ENCODE assay signal across 17 cellular contexts in the genomic region with DNA sequence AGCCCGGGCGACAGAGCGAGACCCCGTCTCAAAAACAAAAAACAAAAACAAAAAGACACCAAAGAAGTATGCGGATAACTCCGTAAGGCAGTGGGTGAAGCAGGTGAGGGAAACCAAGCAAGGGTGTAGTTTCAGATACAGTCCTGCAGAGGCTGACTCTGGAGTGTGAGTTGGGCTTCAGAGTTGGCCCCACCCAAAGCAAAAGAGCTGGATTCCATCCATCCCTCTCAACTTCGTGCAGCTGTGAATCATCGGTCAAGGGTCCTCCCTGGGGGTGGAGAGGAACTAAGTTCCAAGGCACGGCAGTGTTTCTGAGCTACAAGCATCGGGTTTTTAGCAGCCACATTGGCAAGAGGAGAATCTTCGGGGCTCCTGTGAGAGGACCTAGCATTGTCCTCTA. TPM values are rescaled to one million over a fixed set of nuclear protein-coding genes. Genes with fewer than 3 reads are reported as not detected.
DNase-seq lines count a peak whose midpoint lies in the region; ATAC-seq and TF ChIP-seq lines count a peak whose summit lies in the region.
"Had no signal": no experiment of that assay in that cellular context is flagged by ENCODE, and none has a peak within 500 bp of the region (broad histone marks: within the 10 kb centered on the region; RNA-seq: fewer than 3 reads in every experiment).

No MANE protein-coding gene starts in this region.

- no peak overlapping the region for H2AK5ac ChIP-seq in H9 (ENCODE audit: insufficient read length, low read length)

- H3K18ac ChIP-seq in H9 (ENCODE audit: insufficient read length, low read depth, low read length), result no peak overlapping the region

- H3K23me2 ChIP-seq in H9 (ENCODE audit: insufficient read length, low read depth, low read length, poor library complexity, severe bottlenecking), result no peaks in the 10 kb centered on the region

- no peaks in the 10 kb centered on the region for H3K4me1 ChIP-seq in H9 (ENCODE audit: insufficient read depth, low read length)
- peaks cover 27% of the 10 kb centered on the region for H3K4me1 ChIP-seq in adipocyte (ENCODE audit: control insufficient read depth, insufficient read depth, low read length)
- H3K4me1 ChIP-seq: gastroesophageal sphincter, right atrium auricular region had no signal

- H3K4me3 ChIP-seq in AG10803 (ENCODE audit: low read length) (no peak overlapping the region), adipocyte (ENCODE audit: low read length) (peak overlapping the region; percentile 51)
- H3K4me3 ChIP-seq: gastroesophageal sphincter, right atrium auricular region had no signal

- no peak overlapping the region for H2BK15ac ChIP-seq in H9 (ENCODE audit: low read depth, low read length)

- H4K8ac ChIP-seq in H9 (replicated peaks; ENCODE audit: insufficient read length, low read depth, low read length), result no peak overlapping the region

- no peak overlapping the region for H2BK20ac ChIP-seq in H9 (ENCODE audit: low read depth, low read length, poor library complexity, severe bottlenecking)

- no peaks in the 10 kb centered on the region for H3K27me3 ChIP-seq in H9 (ENCODE audit: insufficient read depth, low read length)
- no peaks in the 10 kb centered on the region for H3K27me3 ChIP-seq in adipocyte (replicated peaks; ENCODE audit: control insufficient read depth, insufficient read depth, low read length)
- H3K27me3 ChIP-seq: gastroesophageal sphincter, right atrium auricular region had no signal

- no peak overlapping the region for H2AFZ ChIP-seq in H9 (ENCODE audit: low read length)

- H2BK12ac ChIP-seq in H9 (ENCODE audit: insufficient read length, low read depth, low read length), result no peak overlapping the region

- H4K91ac ChIP-seq in H9 (ENCODE audit: insufficient read length, low read depth, low read length), result no peak overlapping the region

- no peak overlapping the region for H3K4me2 ChIP-seq in H9 (ENCODE audit: insufficient read depth, insufficient read length, low read length)

- no peak for ATAC-seq in activated T-helper 17 cell treated with anti-CD3 and anti-CD28 coated beads, Interleukin-2, amount 50 U/mL, for 72 hours (replicated peaks)
- ATAC-seq in HG02798 (IDR thresholded peaks at IDR 0.05; ENCODE audit: poor library complexity, unreplicated experiment), result no peak
- ATAC-seq: activated CD4-positive, alpha-beta T cell treated with anti-CD3 and anti-CD28 coated beads for 36 hours; activated T-cell treated with anti-CD3 and anti-CD28 coated beads, Interleukin-2, amount 50 U/mL, for 4 hours; gastroesophageal sphincter; naive thymus-derived CD4-positive, alpha-beta T cell had no signal

- H3K23ac ChIP-seq in H9 (ENCODE audit: insufficient read length, low read depth, low read length), result no peak overlapping the region

- no peak overlapping the region for H3K4ac ChIP-seq in H9 (ENCODE audit: low read depth, low read length)

- H3K4me3 Mint-ChIP-seq in H9, result no peak overlapping the region
- H3K4me3 Mint-ChIP-seq in activated T-helper 17 cell treated with anti-CD3 and anti-CD28 coated beads, Interleukin-2, amount 50 U/mL, for 72 hours, result no peak overlapping the region
- H3K4me3 Mint-ChIP-seq: activated CD4-positive, alpha-beta T cell treated with anti-CD3 and anti-CD28 coated beads for 36 hours; activated T-cell treated with anti-CD3 and anti-CD28 coated beads, Interleukin-2, amount 50 U/mL, for 4 hours; CD8-positive, alpha-beta memory T cell; naive thymus-derived CD4-positive, alpha-beta T cell had no signal

- DNase-seq in AG10803 (ENCODE audit: low read depth), result peak; percentile 17
- no peak for DNase-seq in H9
- no peak for DNase-seq in adipocyte (ENCODE audit: low read depth)
- peak; percentile 77 for DNase-seq in kidney tubule cell (ENCODE audit: low spot score)
- DNase-seq in C1 segment of cervical spinal cord (lab: John Stamatoyannopoulos, UW), result no peak
- no peak for DNase-seq in middle frontal gyrus (ENCODE audit: extremely low spot score, low spot score)
- DNase-seq: activated CD4-positive, alpha-beta T cell treated with anti-CD3 and anti-CD28 coated beads for 36 hours; activated T-cell treated with anti-CD3 and anti-CD28 coated beads, Interleukin-2, amount 50 U/mL, for 4 hours; CD8-positive, alpha-beta memory T cell; naive thymus-derived CD4-positive, alpha-beta T cell; stimulated activated CD4-positive, alpha-beta T cell treated with anti-CD3 and anti-CD28 coated beads, Interleukin-4, amount 100 ng/mL, for 1 hour; stimulated activated naive CD4-positive, alpha-beta T cell had no signal

- peaks cover 4% of the 10 kb centered on the region; the same call in 1 of the 2 replicates for H3K27me3 Mint-ChIP-seq in H9 (ENCODE audit: low read depth)
- peaks cover 5% of the 10 kb centered on the region for H3K27me3 Mint-ChIP-seq in activated T-helper 17 cell treated with anti-CD3 and anti-CD28 coated beads, Interleukin-2, amount 50 U/mL, for 72 hours

- no peaks in the 10 kb centered on the region for H3K4me1 Mint-ChIP-seq in H9
- H3K4me1 Mint-ChIP-seq in activated T-helper 17 cell treated with anti-CD3 and anti-CD28 coated beads, Interleukin-2, amount 50 U/mL, for 72 hours, result no peaks in the 10 kb centered on the region
- H3K4me1 Mint-ChIP-seq: activated CD4-positive, alpha-beta T cell treated with anti-CD3 and anti-CD28 coated beads for 36 hours; CD8-positive, alpha-beta memory T cell; naive thymus-derived CD4-positive, alpha-beta T cell had no signal

- no peak overlapping the region for H3K27ac ChIP-seq in H9 (ENCODE audit: insufficient read length, low read depth, low read length)
- H3K27ac ChIP-seq: gastroesophageal sphincter, right atrium auricular region had no signal

- peaks cover 0 to 35% of the 10 kb centered on the region in 2 experiments; a peak in 2 of 5 replicates for H3K9me3 Mint-ChIP-seq in H9
- no peaks in the 10 kb centered on the region for H3K9me3 Mint-ChIP-seq in activated T-helper 17 cell treated with anti-CD3 and anti-CD28 coated beads, Interleukin-2, amount 50 U/mL, for 72 hours
- H3K9me3 Mint-ChIP-seq: activated T-cell treated with anti-CD3 and anti-CD28 coated beads, Interleukin-2, amount 50 U/mL, for 4 hours; CD8-positive, alpha-beta memory T cell had no signal

- H3K36me3 ChIP-seq in adipocyte (ENCODE audit: control insufficient read depth, insufficient read depth, low read length, severe bottlenecking), result no peaks in the 10 kb centered on the region
- H3K36me3 ChIP-seq: gastroesophageal sphincter, right atrium auricular region had no signal

- H3K36me3 Mint-ChIP-seq in H9 (ENCODE audit: insufficient read depth in 1 of 3, low read depth in 3 of 3), result no peaks in the 10 kb centered on the region; a peak in 1 of 7 replicates
- no peaks in the 10 kb centered on the region for H3K36me3 Mint-ChIP-seq in activated T-helper 17 cell treated with anti-CD3 and anti-CD28 coated beads, Interleukin-2, amount 50 U/mL, for 72 hours (ENCODE audit: low read depth)

- H2BK5ac ChIP-seq in H9 (ENCODE audit: insufficient read length, low read length), result no peak overlapping the region

- no peaks in the 10 kb centered on the region for H3K79me2 ChIP-seq in H9 (ENCODE audit: insufficient read depth, low read length)

- H3K14ac ChIP-seq in H9 (ENCODE audit: insufficient read depth, low read length), result no peak overlapping the region

- no peaks in the 10 kb centered on the region for H4K20me1 ChIP-seq in H9 (ENCODE audit: control insufficient read depth, insufficient read depth, insufficient read length)

- TF ChIP-seq CTCF in AG10803 (conservative IDR thresholded peaks at IDR 0.05; ENCODE audit: low read length) (peak; percentile 13; the same call in 1 of the 2 replicates), H9 (conservative IDR thresholded peaks at IDR 0.05) (peak; percentile 40)

- H3K56ac ChIP-seq in H9 (ENCODE audit: insufficient read length, low read depth, low read length), result no peak overlapping the region

- H3K9ac ChIP-seq in H9 (ENCODE audit: extremely low read depth, insufficient read length, low read length) (no peak overlapping the region), adipocyte (ENCODE audit: low read length) (peak overlapping the region; percentile 55)

- H3T11ph ChIP-seq in H9 (ENCODE audit: low read length), result no peak overlapping the region

- H4K5ac ChIP-seq in H9 (ENCODE audit: insufficient read length, low read depth, low read length), result no peak overlapping the region

- no peak overlapping the region for H2BK120ac ChIP-seq in H9 (ENCODE audit: low read depth, low read length, poor library complexity, severe bottlenecking)

- H3K27ac Mint-ChIP-seq in H9, result no peak overlapping the region
- no peak overlapping the region for H3K27ac Mint-ChIP-seq in activated T-helper 17 cell treated with anti-CD3 and anti-CD28 coated beads, Interleukin-2, amount 50 U/mL, for 72 hours
- H3K27ac Mint-ChIP-seq: activated CD4-positive, alpha-beta T cell treated with anti-CD3 and anti-CD28 coated beads for 36 hours; naive thymus-derived CD4-positive, alpha-beta T cell had no signal

- WGBS in H9 (ENCODE audit: extremely low coverage, insufficient read length, low lambda C conversion rate), result no CpG with 5 or more reads among the region's 11 CpGs

- no peaks in the 10 kb centered on the region for H3K9me3 ChIP-seq in H9 (ENCODE audit: control insufficient read depth, low read depth, low read length)
- H3K9me3 ChIP-seq in adipocyte (ENCODE audit: control insufficient read depth, low read length), result no peaks in the 10 kb centered on the region
- H3K9me3 ChIP-seq: gastroesophageal sphincter, right atrium auricular region had no signal

- no peaks in the 10 kb centered on the region for H3K79me1 ChIP-seq in H9 (ENCODE audit: insufficient read depth, low read depth, low read length, poor library complexity, severe bottlenecking)

RNA-seq across cellular contexts. Expression of a gene that starts 43.9 kb away (rescaled TPM):
- total RNA-seq in H9 (2021), result not detected in 2 replicates
- not detected for total RNA-seq in activated T-helper 17 cell treated with anti-CD3 and anti-CD28 coated beads, Interleukin-2, amount 50 U/mL, for 72 hours
- total RNA-seq: activated CD4-positive, alpha-beta T cell treated with anti-CD3 and anti-CD28 coated beads for 36 hours; activated T-cell treated with anti-CD3 and anti-CD28 coated beads, Interleukin-2, amount 50 U/mL, for 4 hours; CD8-positive, alpha-beta memory T cell; gastroesophageal sphincter; kidney epithelial cell; naive thymus-derived CD4-positive, alpha-beta T cell; right atrium auricular region had no signal

Comparison
In these comparisons a context has a peak if more than half of its experiments do, and no peak if none do; other contexts are left out.
1. DNase-seq: peak in AG10803 (single experiment) and kidney tubule cell (single experiment); none in H9 (single experiment), adipocyte (single experiment), C1 segment of cervical spinal cord (0 of 14) and middle frontal gyrus (single experiment).